8 cellular contexts compared by ENCODE assay signal in genomic region chr4:77852892-77853495, GRCh38. TPM values are rescaled to one million over a fixed set of nuclear protein-coding genes. Genes with fewer than 3 reads are reported as not detected.
DNase-seq lines count a peak whose midpoint lies in the region; ATAC-seq and TF ChIP-seq lines count a peak whose summit lies in the region.

No MANE protein-coding gene starts in this region.

- H3K9me2 ChIP-seq in SK-N-SH: no peaks in the 10 kb centered on the region

- CTCF ChIA-PET in SK-N-SH (lab: Yijun Ruan, JAX): interaction anchor here (1.4 kb wide), 1 partner anchor 9 kb away, joined by 3 read pairs; the partner anchor contains the start of gene MRPL1

- no peak overlapping the region for H3K4me2 ChIP-seq in SK-N-SH

- H3K4me3 ChIP-seq in left ventricle myocardium inferior (no peak overlapping the region), right atrium auricular region (no peak overlapping the region), neutrophil (ENCODE audit: low read depth in 1 of 2, low read length in 1 of 2) (no peak overlapping the region), SK-N-SH (ENCODE audit: low read depth in 2 of 2, low read length in 1 of 2) (no peak overlapping the region)

- H3K9me3 ChIP-seq in left ventricle myocardium inferior (replicated peaks): no peaks in the 10 kb centered on the region
- H3K9me3 ChIP-seq in right atrium auricular region: no peaks in the 10 kb centered on the region
- H3K9me3 ChIP-seq in neutrophil: no peaks in the 10 kb centered on the region
- H3K9me3 ChIP-seq in SK-N-SH: no peaks in the 10 kb centered on the region

- POLR2A ChIA-PET in SK-N-SH (lab: Yijun Ruan, JAX): no interaction called here

- H3K36me3 ChIP-seq in left ventricle myocardium inferior (no peaks in the 10 kb centered on the region), right atrium auricular region (no peaks in the 10 kb centered on the region), neutrophil (no peaks in the 10 kb centered on the region), SK-N-SH (replicated peaks in 1 of 2; ENCODE audit: control insufficient read depth in 1 of 2, insufficient read depth in 2 of 2, low read length in 1 of 2) (no peaks in the 10 kb centered on the region)

- H4K20me1 ChIP-seq in SK-N-SH (ENCODE audit: insufficient read depth): no peaks in the 10 kb centered on the region

- no peak for TF ChIP-seq RAD21 in SK-N-SH (IDR thresholded peaks at IDR 0.05; ENCODE audit: low read length)

- no peak for DNase-seq in left ventricle myocardium inferior
- no peak for DNase-seq in right atrium auricular region (ENCODE audit: low spot score)
- DNase-seq in activated T-cell treated with anti-CD3 and anti-CD28 coated beads for 1 hour (ENCODE audit: low read depth): peak; percentile 38
- DNase-seq in glomerular visceral epithelial cell (ENCODE audit: extremely low spot score): no peak
- DNase-seq in epidermal melanocyte (ENCODE audit: insufficient read length, low spot score): no peak
- DNase-seq in SK-N-SH: no peak

- WGBS in SK-N-SH (ENCODE audit: low lambda C conversion rate): 77% methylated on average over 7 of the region's 7 CpGs

- H3K27ac ChIP-seq in left ventricle myocardium inferior (replicated peaks) (peak overlapping the region; percentile 78), right atrium auricular region (peak overlapping the region in 1 of 2 donors; percentile 62), neutrophil (peak overlapping the region; percentile 22), SK-N-SH (ENCODE audit: low read depth in 2 of 2, low read length in 1 of 2) (no peak overlapping the region)

- peaks cover 36% of the 10 kb centered on the region for H3K4me1 ChIP-seq in left ventricle myocardium inferior
- H3K4me1 ChIP-seq in right atrium auricular region: peaks cover 0 to 9% of the 10 kb centered on the region in 2 donors
- H3K4me1 ChIP-seq in neutrophil (ENCODE audit: control insufficient read depth in 1 of 2, insufficient read depth in 1 of 2, low read depth in 1 of 2, low read length in 1 of 2): peaks cover 4 to 23% of the 10 kb centered on the region in 2 experiments
- no peaks in the 10 kb centered on the region for H3K4me1 ChIP-seq in SK-N-SH (ENCODE audit: control insufficient read depth in 1 of 2, insufficient read depth in 2 of 2, low read depth in 1 of 2, low read length in 1 of 2)

- H3F3A ChIP-seq in SK-N-SH (replicated peaks; ENCODE audit: insufficient read depth): no peaks in the 10 kb centered on the region

- no peak for TF ChIP-seq EP300 in SK-N-SH (IDR thresholded peaks at IDR 0.05; ENCODE audit: borderline replicate concordance in 1 of 2, low read depth in 1 of 2, low read length in 1 of 2)

- TF ChIP-seq CTCF in left ventricle myocardium inferior (IDR thresholded peaks at IDR 0.05; ENCODE audit: borderline replicate concordance) (no peak), right atrium auricular region (IDR thresholded peaks at IDR 0.05) (no peak), neutrophil (IDR thresholded peaks at IDR 0.05) (no peak), SK-N-SH (IDR thresholded peaks at IDR 0.05) (no peak)

- intact Hi-C loops in left ventricle myocardium inferior (cut with micrococcal nuclease): no loop called here

- no peaks in the 10 kb centered on the region for H3K79me2 ChIP-seq in SK-N-SH (ENCODE audit: insufficient read depth)

- H3K27me3 ChIP-seq in left ventricle myocardium inferior (ENCODE audit: low read depth) (no peaks in the 10 kb centered on the region), right atrium auricular region (no peaks in the 10 kb centered on the region), neutrophil (no peaks in the 10 kb centered on the region), SK-N-SH (ENCODE audit: insufficient read depth) (no peaks in the 10 kb centered on the region)

- peak; percentile 73 for ATAC-seq in HG03575 (IDR thresholded peaks at IDR 0.05; ENCODE audit: extremely low read depth, insufficient number of reproducible peaks, low FRiP score, unreplicated experiment)

- no peak overlapping the region for H3K9ac ChIP-seq in SK-N-SH

- no peak overlapping the region for H2AFZ ChIP-seq in SK-N-SH (ENCODE audit: low read depth)

TF ChIP-seq in SK-N-SH, 30 proteins besides CTCF, POLR2A, EP300 and RAD21:
- no peak for TF ChIP-seq EZH2phosphoT487 (IDR thresholded peaks at IDR 0.05; ENCODE audit: borderline replicate concordance, low read depth)
- no peak for TF ChIP-seq NRF1 (IDR thresholded peaks at IDR 0.05; ENCODE audit: low read depth, low read length)
- TF ChIP-seq RXRA (IDR thresholded peaks at IDR 0.05; ENCODE audit: borderline replicate concordance, low read depth): no peak
- TF ChIP-seq SMC3 (IDR thresholded peaks at IDR 0.05; ENCODE audit: low read depth, low read length): no peak
- TF ChIP-seq RFX5 (IDR thresholded peaks at IDR 0.05; ENCODE audit: low read length): no peak
- TF ChIP-seq NFIC (IDR thresholded peaks at IDR 0.05; ENCODE audit: borderline replicate concordance): no peak
- TF ChIP-seq, protein P1, sequence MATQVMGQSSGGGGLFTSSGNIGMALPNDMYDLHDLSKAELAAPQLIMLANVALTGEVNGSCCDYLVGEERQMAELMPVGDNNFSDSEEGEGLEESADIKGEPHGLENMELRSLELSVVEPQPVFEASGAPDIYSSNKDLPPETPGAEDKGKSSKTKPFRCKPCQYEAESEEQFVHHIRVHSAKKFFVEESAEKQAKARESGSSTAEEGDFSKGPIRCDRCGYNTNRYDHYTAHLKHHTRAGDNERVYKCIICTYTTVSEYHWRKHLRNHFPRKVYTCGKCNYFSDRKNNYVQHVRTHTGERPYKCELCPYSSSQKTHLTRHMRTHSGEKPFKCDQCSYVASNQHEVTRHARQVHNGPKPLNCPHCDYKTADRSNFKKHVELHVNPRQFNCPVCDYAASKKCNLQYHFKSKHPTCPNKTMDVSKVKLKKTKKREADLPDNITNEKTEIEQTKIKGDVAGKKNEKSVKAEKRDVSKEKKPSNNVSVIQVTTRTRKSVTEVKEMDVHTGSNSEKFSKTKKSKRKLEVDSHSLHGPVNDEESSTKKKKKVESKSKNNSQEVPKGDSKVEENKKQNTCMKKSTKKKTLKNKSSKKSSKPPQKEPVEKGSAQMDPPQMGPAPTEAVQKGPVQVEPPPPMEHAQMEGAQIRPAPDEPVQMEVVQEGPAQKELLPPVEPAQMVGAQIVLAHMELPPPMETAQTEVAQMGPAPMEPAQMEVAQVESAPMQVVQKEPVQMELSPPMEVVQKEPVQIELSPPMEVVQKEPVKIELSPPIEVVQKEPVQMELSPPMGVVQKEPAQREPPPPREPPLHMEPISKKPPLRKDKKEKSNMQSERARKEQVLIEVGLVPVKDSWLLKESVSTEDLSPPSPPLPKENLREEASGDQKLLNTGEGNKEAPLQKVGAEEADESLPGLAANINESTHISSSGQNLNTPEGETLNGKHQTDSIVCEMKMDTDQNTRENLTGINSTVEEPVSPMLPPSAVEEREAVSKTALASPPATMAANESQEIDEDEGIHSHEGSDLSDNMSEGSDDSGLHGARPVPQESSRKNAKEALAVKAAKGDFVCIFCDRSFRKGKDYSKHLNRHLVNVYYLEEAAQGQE (IDR thresholded peaks at IDR 0.05; ENCODE audit: low read depth, low read length): no peak
- TF ChIP-seq RCOR1 (IDR thresholded peaks at IDR 0.05; ENCODE audit: low read length): no peak
- TF ChIP-seq GABPA (IDR thresholded peaks at IDR 0.05; ENCODE audit: low read depth): no peak
- TF ChIP-seq, protein P2, sequence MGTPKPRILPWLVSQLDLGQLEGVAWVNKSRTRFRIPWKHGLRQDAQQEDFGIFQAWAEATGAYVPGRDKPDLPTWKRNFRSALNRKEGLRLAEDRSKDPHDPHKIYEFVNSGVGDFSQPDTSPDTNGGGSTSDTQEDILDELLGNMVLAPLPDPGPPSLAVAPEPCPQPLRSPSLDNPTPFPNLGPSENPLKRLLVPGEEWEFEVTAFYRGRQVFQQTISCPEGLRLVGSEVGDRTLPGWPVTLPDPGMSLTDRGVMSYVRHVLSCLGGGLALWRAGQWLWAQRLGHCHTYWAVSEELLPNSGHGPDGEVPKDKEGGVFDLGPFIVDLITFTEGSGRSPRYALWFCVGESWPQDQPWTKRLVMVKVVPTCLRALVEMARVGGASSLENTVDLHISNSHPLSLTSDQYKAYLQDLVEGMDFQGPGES (IDR thresholded peaks at IDR 0.05; ENCODE audit: low read depth, low read length): no peak
- TF ChIP-seq POLR2AphosphoS5 (IDR thresholded peaks at IDR 0.05; ENCODE audit: low read depth, low read length): no peak
- no peak for TF ChIP-seq JUND (IDR thresholded peaks at IDR 0.05)
- TF ChIP-seq FOSL2 (IDR thresholded peaks at IDR 0.05; ENCODE audit: borderline replicate concordance, low read depth): no peak
- TF ChIP-seq SIN3A (IDR thresholded peaks at IDR 0.05; ENCODE audit: borderline replicate concordance, low read depth, low read length): no peak
- TF ChIP-seq MXI1 (IDR thresholded peaks at IDR 0.05; ENCODE audit: low read depth, low read length): no peak

RNA-seq across cellular contexts. Expression of gene MRPL1, which starts 9.6 kb away (rescaled TPM):
- total RNA-seq in left ventricle myocardium inferior (50.8 TPM), right atrium auricular region (10 to 100 TPM; 17.4 to 32.0 TPM)
- polyA plus RNA-seq in SK-N-SH (2012; rRNA removed): 11.0 and 13.0 TPM in 2 replicates
- polyA plus RNA-seq in SK-N-SH (2012; cell fraction: cytosol; rRNA removed): 18.3 and 28.8 TPM in 2 replicates
- polyA plus RNA-seq in SK-N-SH (2012; cell fraction: nucleus; rRNA removed): 3.5 and 6.7 TPM in 2 replicates

RNA-seq across cellular contexts. Expression of gene CNOT6L, which starts 33.8 kb away (rescaled TPM):
- total RNA-seq in left ventricle myocardium inferior (21.8 TPM), right atrium auricular region (10 to 100 TPM; 11.4 to 14.3 TPM)
- 2.3 and 2.8 TPM in 2 replicates for polyA plus RNA-seq in SK-N-SH (2012; rRNA removed)
- polyA plus RNA-seq in SK-N-SH (2012; cell fraction: cytosol; rRNA removed): 4.1 and 4.6 TPM in 2 replicates
- polyA plus RNA-seq in SK-N-SH (2012; cell fraction: nucleus; rRNA removed): 4.3 and 5.5 TPM in 2 replicates

Comparison
In these comparisons a context has a peak if more than half of its experiments do, and no peak if none do; other contexts are left out.
1. H3K27ac ChIP-seq: peak in left ventricle myocardium inferior (single experiment) and neutrophil (single experiment); none in SK-N-SH (0 of 2).